In genomic region chr20:52137850-52138249, GRCh38 we compare ENCODE assay signal across 36 cellular contexts. TPM values are rescaled to one million over a fixed set of nuclear protein-coding genes. Genes with fewer than 3 reads are reported as not detected.
DNase-seq lines count a peak whose midpoint lies in the region; ATAC-seq, FAIRE-seq and TF ChIP-seq lines count a peak whose summit lies in the region.
"Had no signal": no experiment of that assay in that cellular context is flagged by ENCODE, and none has a peak within 500 bp of the region (broad histone marks: within the 10 kb centered on the region; RNA-seq: fewer than 3 reads in every experiment).

No MANE protein-coding gene starts in this region.

- H3K79me2 ChIP-seq in K562 (ENCODE audit: control insufficient read depth, insufficient read depth, low read length) = no peaks in the 10 kb centered on the region

- no peaks in the 10 kb centered on the region for H3K27me3 Mint-ChIP-seq in osteocyte (ENCODE audit: unreplicated experiment)
- H3K27me3 Mint-ChIP-seq: B cell; CD4-positive, alpha-beta memory T cell; CD4-positive, alpha-beta T cell; CD4-positive, CD25-positive, alpha-beta regulatory T cell; CD8-positive, alpha-beta memory T cell had no signal

- intact Hi-C loops in K562 (cut with micrococcal nuclease) = no loop called here

- TF ChIP-seq POLR2A in A549 (IDR thresholded peaks at IDR 0.05; ENCODE audit: low read length) (no peak), K562 (conservative IDR thresholded peaks at IDR 0.05) (no peak)

- H2AFZ ChIP-seq in K562 (ENCODE audit: low read depth, low read length) = no peak overlapping the region

- H3K4me3 ChIP-seq in A549 (no peak overlapping the region), HEK293 (ENCODE audit: low read depth, low read length) (no peak overlapping the region), K562 (no peak overlapping the region)
- H3K4me3 ChIP-seq: BLaER1; BLaER1 treated with 17β-estradiol and CSF1 and Interleukin-3, amounts not matched to agents 10 nM and 100 nM had no signal

- no peak overlapping the region for H3K27ac ChIP-seq in A549
- no peak overlapping the region for H3K27ac ChIP-seq in HEK293 (ENCODE audit: extremely low read depth, low read depth, low read length)
- H3K27ac ChIP-seq in K562 (ENCODE audit: extremely low read depth, low read depth, low read length) = no peak overlapping the region
- H3K27ac ChIP-seq: 22Rv1; BLaER1; BLaER1 treated with 17β-estradiol and CSF1 and Interleukin-3, amounts not matched to agents 10 nM and 100 nM; C4-2B had no signal

- TF ChIP-seq EP300 in A549 (IDR thresholded peaks at IDR 0.05) = no peak
- no peak for TF ChIP-seq EP300 in K562 (IDR thresholded peaks at IDR 0.05; ENCODE audit: low read length)

- no peaks in the 10 kb centered on the region for H3K4me1 Mint-ChIP-seq in osteocyte (ENCODE audit: unreplicated experiment)
- H3K4me1 Mint-ChIP-seq: B cell; CD4-positive, alpha-beta memory T cell; CD4-positive, CD25-positive, alpha-beta regulatory T cell; CD8-positive, alpha-beta memory T cell had no signal

- H3K9me1 ChIP-seq in K562 (ENCODE audit: control insufficient read depth, insufficient read depth, low read length) = no peaks in the 10 kb centered on the region

- WGBS in A549 (ENCODE audit: missing lambda C conversion rate) = 83% methylated on average over 4 of the region's 4 CpGs
- WGBS in K562 (ENCODE audit: insufficient coverage, low coverage, missing lambda C conversion rate) = 3% methylated on average over 4 of the region's 4 CpGs

- no peaks in the 10 kb centered on the region for H3K36me3 ChIP-seq in HEK293 (ENCODE audit: control insufficient read depth in 2 of 2, insufficient read depth in 1 of 2, low read length in 2 of 2)
- H3K36me3 ChIP-seq in K562 (ENCODE audit: control insufficient read depth, insufficient read depth, low read length) = no peaks in the 10 kb centered on the region
- H3K36me3 ChIP-seq: BE2C had no signal

- H3K9me3 ChIP-seq in A549 = no peaks in the 10 kb centered on the region
- no peaks in the 10 kb centered on the region for H3K9me3 ChIP-seq in HEK293 (ENCODE audit: control insufficient read depth, insufficient read depth, low read depth, low read length)
- no peaks in the 10 kb centered on the region for H3K9me3 ChIP-seq in K562 (replicated peaks; ENCODE audit: control insufficient read depth, insufficient read depth, low read depth, low read length)
- H3K9me3 ChIP-seq: BE2C, Caco-2 had no signal

- H3K9me3 Mint-ChIP-seq in osteocyte (ENCODE audit: unreplicated experiment) = peaks cover 13% of the 10 kb centered on the region
- H3K9me3 Mint-ChIP-seq: CD4-positive, alpha-beta memory T cell; CD4-positive, alpha-beta T cell; CD4-positive, CD25-positive, alpha-beta regulatory T cell; CD8-positive, alpha-beta memory T cell; CD8-positive, alpha-beta T cell had no signal

- H3K27me3 ChIP-seq in K562 (ENCODE audit: control insufficient read depth in 2 of 2, insufficient read depth in 2 of 2, low read length in 2 of 2) = no peaks in the 10 kb centered on the region; a peak in 1 of 5 replicates
- H3K27me3 ChIP-seq: BE2C; BLaER1; BLaER1 treated with 17β-estradiol and CSF1 and Interleukin-3, amounts not matched to agents 10 nM and 100 nM had no signal

- no peak for TF ChIP-seq CTCF in A549 (IDR thresholded peaks at IDR 0.05)
- no peak for TF ChIP-seq CTCF in HEK293 (tag by site-specific recombination; IDR thresholded peaks at IDR 0.05)
- TF ChIP-seq CTCF in K562 (IDR thresholded peaks at IDR 0.05 in 2 of 3, conservative IDR thresholded peaks at IDR 0.05 in 1 of 3; ENCODE audit: insufficient read depth in 2 of 3, low read depth in 1 of 3, low read length in 3 of 3) = no peak
- TF ChIP-seq CTCF in osteocyte (IDR thresholded peaks at IDR 0.05) = no peak

- TF ChIP-seq RAD21 in A549 (conservative IDR thresholded peaks at IDR 0.05 in 1 of 2, IDR thresholded peaks at IDR 0.05 in 1 of 2) (no peak), K562 (CRISPR knock-in tag; conservative IDR thresholded peaks at IDR 0.05 in 1 of 2, IDR thresholded peaks at IDR 0.05 in 1 of 2) (no peak)

- no peak overlapping the region for H3K4me2 ChIP-seq in A549
- no peak overlapping the region for H3K4me2 ChIP-seq in K562 (ENCODE audit: insufficient read depth, low read length)
- H3K4me2 ChIP-seq: BLaER1; BLaER1 treated with 17β-estradiol and CSF1 and Interleukin-3, amounts not matched to agents 10 nM and 100 nM had no signal

- H4K20me1 ChIP-seq in K562 (replicated peaks; ENCODE audit: control insufficient read depth, insufficient read depth, low read length) = no peaks in the 10 kb centered on the region
- H4K20me1 ChIP-seq: BLaER1; BLaER1 treated with 17β-estradiol and CSF1 and Interleukin-3, amounts not matched to agents 10 nM and 100 nM had no signal

- no peak for DNase-seq in A549 (ENCODE audit: low read depth in 1 of 2, low spot score in 1 of 2)
- no peak for DNase-seq in K562 (ENCODE audit: extremely low read depth in 1 of 4, low spot score in 3 of 4)
- DNase-seq in osteocyte (ENCODE audit: extremely low spot score, unreplicated experiment) = peak; percentile 11
- no peak for DNase-seq in NCI-H2029 treated with DMSO at 0.1 percent for 48 hours (lab: John Stamatoyannopoulos, UW)
- DNase-seq in hypothalamus (lab: John Stamatoyannopoulos, UW) = no peak
- DNase-seq in activated naive CD4-positive, alpha-beta T cell treated with Interleukin-2 at 50 U/mL for 16 hours = no peak
- no peak for DNase-seq in GF-D8 (lab: John Stamatoyannopoulos, UW)
- DNase-seq: 8988T; ACHN; AML-193; BE2C; C1 segment of cervical spinal cord; Caco-2; Calu3; CD4-positive, alpha-beta memory T cell; CD4-positive, alpha-beta T cell; CD4-positive, CD25-positive, alpha-beta regulatory T cell; CD8-positive, alpha-beta memory T cell; CD8-positive, alpha-beta T cell; COR-L47; DMS 273 treated with DMSO at 0.1 percent for 48 hours; DMS153; DMS53; DMS79; DMS79 treated with DMSO at 0.1 percent for 48 hours; DND-41; EL had no signal

- no peak overlapping the region for H3K4me3 Mint-ChIP-seq in osteocyte (ENCODE audit: unreplicated experiment)
- H3K4me3 Mint-ChIP-seq: B cell; CD14-positive monocyte; CD4-positive, alpha-beta memory T cell; CD4-positive, alpha-beta T cell; CD4-positive, CD25-positive, alpha-beta regulatory T cell; CD8-positive, alpha-beta memory T cell; CD8-positive, alpha-beta T cell had no signal

- CTCF ChIA-PET in A549 (lab: Yijun Ruan, JAX) = interaction anchor here (0.8 to 3.1 kb wide), 4 partner anchors 10 to 13 kb away, joined by 3 to 22 read pairs (median 4); no protein-coding TSS in a partner anchor
- CTCF ChIA-PET in HEK293 (lab: Yijun Ruan, JAX) = interaction anchor here (0.7 to 1.2 kb wide), 3 partner anchors 9 to 14 kb away, joined by 3 to 5 read pairs (median 4); no protein-coding TSS in a partner anchor
- CTCF ChIA-PET in K562 (lab: Yijun Ruan, JAX; ENCODE audit: low intra/inter-chr PET ratio) = no interaction called here

- H3K27ac Mint-ChIP-seq in osteocyte (ENCODE audit: unreplicated experiment) = no peak overlapping the region
- H3K27ac Mint-ChIP-seq: B cell; CD14-positive monocyte; CD4-positive, alpha-beta memory T cell; CD4-positive, alpha-beta T cell; CD4-positive, CD25-positive, alpha-beta regulatory T cell; CD8-positive, alpha-beta T cell had no signal

- H3K4me1 ChIP-seq in A549 (no peaks in the 10 kb centered on the region), HEK293 (ENCODE audit: control insufficient read depth, insufficient read depth, low read length) (no peaks in the 10 kb centered on the region), K562 (replicated peaks in 1 of 2; ENCODE audit: control insufficient read depth in 2 of 2, insufficient read depth in 2 of 2, low read length in 2 of 2) (no peaks in the 10 kb centered on the region)
- H3K4me1 ChIP-seq: BE2C, Caco-2 had no signal

- in situ Hi-C loops in K562 (cut with MboI) = no loop called here

- ATAC-seq in A549 = no peak
- ATAC-seq in K562 = no peak
- ATAC-seq: CD8-positive, alpha-beta T cell had no signal

- H3K9ac ChIP-seq in K562 (ENCODE audit: insufficient read depth in 1 of 2, low read depth in 2 of 2, low read length in 2 of 2) = no peak overlapping the region
- H3K9ac ChIP-seq: BLaER1; BLaER1 treated with 17β-estradiol and CSF1 and Interleukin-3, amounts not matched to agents 10 nM and 100 nM had no signal

- POLR2A ChIA-PET in A549 (lab: Yijun Ruan, JAX) (no interaction called here), HEK293 (lab: Yijun Ruan, JAX) (no interaction called here), K562 (lab: Yijun Ruan, JAX) (interaction anchor here (1.3 kb wide), 1 partner anchor 9 kb away, joined by 3 read pairs; no protein-coding TSS in a partner anchor)

- BruUV-seq in K562 (replicated peaks; lab: Mats Ljungman, UMichigan) = no TSS peak

- FAIRE-seq in A549 (lab: Jason Lieb, UNC) = no peak
- no peak for FAIRE-seq in K562 (lab: Jason Lieb, UNC)
- FAIRE-seq: A204.1, D721Med had no signal

- peaks cover 3% of the 10 kb centered on the region for H3K36me3 Mint-ChIP-seq in osteocyte (ENCODE audit: unreplicated experiment)

TF ChIP-seq in A549, 52 proteins besides CTCF, POLR2A, EP300 and RAD21 (continues in another document):
- peak; percentile 65 for TF ChIP-seq ZC3H11A (IDR thresholded peaks at IDR 0.05)

TF ChIP-seq in K562, 482 proteins besides CTCF, POLR2A, EP300 and RAD21 (continues in another document):
- peak; percentile 54; the same call in 1 of the 2 replicates for TF ChIP-seq ZC3H11A (IDR thresholded peaks at IDR 0.05; ENCODE audit: low read depth, low read length)

RNA-seq across cellular contexts. Expression of gene ZFP64, which starts 53.7 kb away (rescaled TPM):
- polyA plus RNA-seq in A549 (2011; rRNA removed) (22.0 and 24.7 TPM in 2 replicates), A549 (2017; fragmentation: RNase III; extraction: RNeasy Plus Mini Kit Qiagen cat#74134 plus additional on column Dnase treatment) (13.8 to 16.1 TPM (median 14.4 TPM) in 3 replicates), K562 (2011; rRNA removed) (12.2 and 13.8 TPM in 2 replicates), K562 (2014; fragmentation: Illumina TruSeq; extraction: Trizol) (12.7 and 13.4 TPM in 2 replicates), K562 (2014; fragmentation: Nextera tagmentation; extraction: Ambion mirVana) (1 to 10 TPM; 1.4 to 1.8 TPM), K562 (2014; rRNA removed) (7.3 and 8.4 TPM in 2 replicates)
- 24.3 and 26.1 TPM in 2 replicates for polyA plus RNA-seq in A549 (2012; cell fraction: cytosol; rRNA removed)
- 18.0 and 21.3 TPM in 2 replicates for polyA plus RNA-seq in A549 (2012; cell fraction: nucleus; rRNA removed)
- polyA minus RNA-seq in A549 (2011; rRNA and poly(A)+ RNA removed) = 53.4 and 64.8 TPM in 2 replicates
- 19.7 and 20.7 TPM in 2 replicates for total RNA-seq in K562 (2011; cell fraction: chromatin; rRNA removed; ENCODE audit: low replicate concordance)
- 15.2 and 16.6 TPM in 2 replicates for total RNA-seq in K562 (2011; cell fraction: nucleolus; rRNA removed)
- total RNA-seq in K562 (2011; cell fraction: nucleoplasm; rRNA removed) = 15.8 and 19.6 TPM in 2 replicates
- total RNA-seq in K562 (2014; rRNA removed) (7.0 and 10.3 TPM in 2 replicates), K562 (2014; rRNA removed; fragmentation: Illumina TruSeq; extraction: Trizol) (6.2 and 7.2 TPM in 2 replicates), K562 (2015; rRNA removed; fragmentation: Illumina TruSeq; extraction: Trizol) (6.3 and 7.1 TPM in 2 replicates), K562 (2021) (11.3 and 12.9 TPM in 2 replicates), osteocyte (18.5 and 21.0 TPM in 2 replicates)
- 14.6 and 19.1 TPM in 2 replicates for polyA plus RNA-seq in K562 (2011; cell fraction: cytosol; rRNA removed)
- 9.7 and 10.0 TPM in 2 replicates for polyA plus RNA-seq in K562 (2011; cell fraction: nucleus; rRNA removed)
- polyA plus RNA-seq in K562 (2012) = 8.6 and 9.3 TPM in 2 replicates
- polyA minus RNA-seq in K562 (2011; rRNA and poly(A)+ RNA removed) = 11.8 and 16.2 TPM in 2 replicates
- polyA minus RNA-seq in K562 (2011; cell fraction: cytosol; rRNA and poly(A)+ RNA removed) = 9.7 and 11.7 TPM in 2 replicates
- 9.0 and 11.1 TPM in 2 replicates for polyA minus RNA-seq in K562 (2011; cell fraction: nucleus; rRNA and poly(A)+ RNA removed)
